ENCODE assay signal across 19 cellular contexts in genomic region chr4:86918539-86919072, GRCh38. TPM values are rescaled to one million over a fixed set of nuclear protein-coding genes. Genes with fewer than 3 reads are reported as not detected.
DNase-seq lines count a peak whose midpoint lies in the region; ATAC-seq and TF ChIP-seq lines count a peak whose summit lies in the region.
"Had no signal": no experiment of that assay in that cellular context is flagged by ENCODE, and none has a peak within 500 bp of the region (broad histone marks: within the 10 kb centered on the region; RNA-seq: fewer than 3 reads in every experiment).

No MANE protein-coding gene starts in this region.

- no peak overlapping the region for H3K4me3 Mint-ChIP-seq in activated T-helper 17 cell treated with anti-CD3 and anti-CD28 coated beads, Interleukin-2, amount 50 U/mL, for 72 hours
- no peak overlapping the region for H3K4me3 Mint-ChIP-seq in Caco-2 (ENCODE audit: unreplicated experiment)
- H3K4me3 Mint-ChIP-seq: activated CD4-positive, alpha-beta T cell treated with anti-CD3 and anti-CD28 coated beads, Interleukin-2, amount 10 ng/mL, durations not matched to agents 7 days and 5 days; T-helper 1 cell treated with Interleukin-12 subunit alpha and Interleukin-12 subunit beta and Interleukin-4 antibody, amounts not matched to agents 30 μg/mL and 1 μg/mL, for 36 hours; type B pancreatic cell had no signal

- no peaks in the 10 kb centered on the region for H3K36me3 Mint-ChIP-seq in activated T-helper 17 cell treated with anti-CD3 and anti-CD28 coated beads, Interleukin-2, amount 50 U/mL, for 72 hours (ENCODE audit: low read depth)
- H3K36me3 Mint-ChIP-seq in Caco-2 (ENCODE audit: insufficient read depth, unreplicated experiment), result no peaks in the 10 kb centered on the region

- CTCF ChIA-PET in Caco-2 (lab: Charles Lee), result no interaction called here

- no peak overlapping the region for H3K4me3 ChIP-seq in fibroblast of the aortic adventitia (ENCODE audit: low read depth, low read length)
- H3K4me3 ChIP-seq in skeletal muscle tissue (ENCODE audit: low read length in 3 of 3), result no peak overlapping the region
- no peak overlapping the region for H3K4me3 ChIP-seq in Caco-2 (ENCODE audit: low read depth, low read length)
- no peak overlapping the region for H3K4me3 ChIP-seq in upper lobe of right lung

- intact Hi-C loops in Caco-2 (cut with micrococcal nuclease; ENCODE audit: unreplicated experiment) (no loop called here), upper lobe of right lung (cut with DNase I) (no loop called here)

- H3K36me3 ChIP-seq in skeletal muscle tissue (ENCODE audit: control insufficient read depth in 3 of 3, insufficient read depth in 3 of 3, low read length in 3 of 3), result peaks cover 0 to 2% (median 0%) of the 10 kb centered on the region in 3 donors
- no peaks in the 10 kb centered on the region for H3K36me3 ChIP-seq in Caco-2 (ENCODE audit: control insufficient read depth, insufficient read depth, low read length)
- H3K36me3 ChIP-seq in upper lobe of right lung, result no peaks in the 10 kb centered on the region

- peak; percentile 60 for DNase-seq in fibroblast of the aortic adventitia (ENCODE audit: low read depth)
- DNase-seq in Caco-2, result no peak
- DNase-seq in NCI-H2029 treated with DMSO at 0.1 percent for 48 hours (lab: John Stamatoyannopoulos, UW), result no peak
- no peak for DNase-seq in upper lobe of right lung
- DNase-seq: activated CD4-positive, alpha-beta T cell treated with anti-CD3 and anti-CD28 coated beads, Interleukin-2, amount 10 ng/mL, durations not matched to agents 7 days and 5 days; C1 segment of cervical spinal cord; GOT3; NCI-H1930; NCI-H774; stimulated activated CD4-positive, alpha-beta T cell treated with anti-CD3 and anti-CD28 coated beads, Interleukin-1b, Interleukin-23, amount 100 ng/mL, for 48 hours; stimulated activated CD8-positive, alpha-beta memory T cell treated with anti-CD3 and anti-CD28 coated beads, Interleukin-4, amount 100 ng/mL, for 48 hours had no signal

- H3K4me1 Mint-ChIP-seq in activated T-helper 17 cell treated with anti-CD3 and anti-CD28 coated beads, Interleukin-2, amount 50 U/mL, for 72 hours, result peaks cover 5% of the 10 kb centered on the region
- H3K4me1 Mint-ChIP-seq in Caco-2 (ENCODE audit: low read depth, unreplicated experiment), result no peaks in the 10 kb centered on the region

- TF ChIP-seq CTCF in fibroblast of the aortic adventitia (IDR thresholded peaks at IDR 0.05; ENCODE audit: insufficient read depth, low read length) (no peak), Caco-2 (IDR thresholded peaks at IDR 0.05; ENCODE audit: insufficient read depth in 1 of 2, low read depth in 1 of 2, low read length in 1 of 2, severe bottlenecking in 1 of 2, unreplicated experiment in 1 of 2) (no peak), upper lobe of right lung (IDR thresholded peaks at IDR 0.05) (no peak)

- H3K27me3 ChIP-seq in skeletal muscle tissue (ENCODE audit: control insufficient read depth in 3 of 3, insufficient read depth in 3 of 3, low read length in 3 of 3) (no peaks in the 10 kb centered on the region), Caco-2 (replicated peaks; ENCODE audit: control insufficient read depth, insufficient read depth, low read length) (no peaks in the 10 kb centered on the region), upper lobe of right lung (no peaks in the 10 kb centered on the region)

- no TSS peak for BruUV-seq in Caco-2 (replicated peaks; lab: Mats Ljungman, UMichigan)

- POLR2A ChIA-PET in Caco-2 (lab: Charles Lee), result no interaction called here

- no peaks in the 10 kb centered on the region for H3K27me3 Mint-ChIP-seq in activated T-helper 17 cell treated with anti-CD3 and anti-CD28 coated beads, Interleukin-2, amount 50 U/mL, for 72 hours
- H3K27me3 Mint-ChIP-seq in Caco-2 (ENCODE audit: insufficient read depth, unreplicated experiment), result no peaks in the 10 kb centered on the region
- H3K27me3 Mint-ChIP-seq: activated CD4-positive, alpha-beta T cell treated with anti-CD3 and anti-CD28 coated beads, Interleukin-2, amount 10 ng/mL, durations not matched to agents 7 days and 5 days; type B pancreatic cell had no signal

- H3K27ac ChIP-seq in skeletal muscle tissue (ENCODE audit: low read depth, low read length) (peak overlapping the region; percentile 10), upper lobe of right lung (no peak overlapping the region)
- H3K27ac ChIP-seq: HL-60, parathyroid adenoma had no signal

- H3K4me1 ChIP-seq in skeletal muscle tissue (ENCODE audit: control insufficient read depth in 3 of 3, insufficient read depth in 3 of 3, low read length in 3 of 3) (peaks cover 0 to 11% (median 0%) of the 10 kb centered on the region in 3 donors), Caco-2 (peaks cover 5% of the 10 kb centered on the region; the same call in 1 of the 2 replicates), upper lobe of right lung (no peaks in the 10 kb centered on the region)
- H3K4me1 ChIP-seq: parathyroid adenoma had no signal

- H3K9me3 Mint-ChIP-seq in activated T-helper 17 cell treated with anti-CD3 and anti-CD28 coated beads, Interleukin-2, amount 50 U/mL, for 72 hours, result no peaks in the 10 kb centered on the region
- no peaks in the 10 kb centered on the region for H3K9me3 Mint-ChIP-seq in Caco-2 (ENCODE audit: unreplicated experiment)
- H3K9me3 Mint-ChIP-seq: activated CD4-positive, alpha-beta T cell treated with anti-CD3 and anti-CD28 coated beads, Interleukin-2, amount 10 ng/mL, durations not matched to agents 7 days and 5 days; T-helper 1 cell treated with Interleukin-12 subunit alpha and Interleukin-12 subunit beta and Interleukin-4 antibody, amounts not matched to agents 30 μg/mL and 1 μg/mL, for 36 hours; type B pancreatic cell had no signal

- ATAC-seq in GM19468 (IDR thresholded peaks at IDR 0.05; ENCODE audit: extremely low read depth, unreplicated experiment) (peak; percentile 20), upper lobe of right lung (no peak)
- peak; percentile 31 for ATAC-seq in activated T-helper 17 cell treated with anti-CD3 and anti-CD28 coated beads, Interleukin-2, amount 50 U/mL, for 72 hours (replicated peaks)

- no peak overlapping the region for H3K27ac Mint-ChIP-seq in activated T-helper 17 cell treated with anti-CD3 and anti-CD28 coated beads, Interleukin-2, amount 50 U/mL, for 72 hours
- H3K27ac Mint-ChIP-seq in Caco-2 (ENCODE audit: unreplicated experiment), result no peak overlapping the region
- H3K27ac Mint-ChIP-seq: activated CD4-positive, alpha-beta T cell treated with anti-CD3 and anti-CD28 coated beads, Interleukin-2, amount 10 ng/mL, durations not matched to agents 7 days and 5 days; T-helper 1 cell treated with Interleukin-12 subunit alpha and Interleukin-12 subunit beta and Interleukin-4 antibody, amounts not matched to agents 30 μg/mL and 1 μg/mL, for 36 hours; type B pancreatic cell had no signal

- no peaks in the 10 kb centered on the region for H3K9me3 ChIP-seq in skeletal muscle tissue (ENCODE audit: control insufficient read depth in 3 of 3, low read length in 3 of 3)
- no peaks in the 10 kb centered on the region for H3K9me3 ChIP-seq in Caco-2
- no peaks in the 10 kb centered on the region for H3K9me3 ChIP-seq in upper lobe of right lung

- H3K9ac ChIP-seq in skeletal muscle tissue (ENCODE audit: low read depth in 1 of 3, low read length in 3 of 3), result no peak overlapping the region
- H3K9ac ChIP-seq: parathyroid adenoma had no signal

RNA-seq across cellular contexts. Expression of gene AFF1, which starts 16.2 kb away (rescaled TPM):
- total RNA-seq in activated T-helper 17 cell treated with anti-CD3 and anti-CD28 coated beads, Interleukin-2, amount 50 U/mL, for 72 hours, result 10 to 100 TPM; 64.2 to 80.5 TPM
- total RNA-seq in fibroblast of the aortic adventitia (ENCODE audit: low replicate concordance), result 21.9 and 41.9 TPM in 2 replicates
- 21.9 TPM for total RNA-seq in skeletal muscle tissue
- 45.2 and 48.3 TPM in 2 replicates for total RNA-seq in Caco-2 (2022)
- total RNA-seq in upper lobe of right lung, result 103 TPM

RNA-seq across cellular contexts. Expression of gene C4orf36, which starts 26.4 kb away (rescaled TPM):
- not detected for total RNA-seq in activated T-helper 17 cell treated with anti-CD3 and anti-CD28 coated beads, Interleukin-2, amount 50 U/mL, for 72 hours
- total RNA-seq in fibroblast of the aortic adventitia (ENCODE audit: low replicate concordance) (0.81 TPM in 1 of 2 replicates, not detected in the other), skeletal muscle tissue (not detected), Caco-2 (2022) (2.2 and 2.4 TPM in 2 replicates), upper lobe of right lung (2.3 TPM)
- total RNA-seq: activated CD4-positive, alpha-beta T cell treated with anti-CD3 and anti-CD28 coated beads, Interleukin-2, amount 10 ng/mL, durations not matched to agents 7 days and 5 days; mononuclear cell had no signal
